ENCODE assay signal across 20 cellular contexts in genomic region chr7:23907012-23907411, GRCh38.
"Had no signal": no experiment of that assay in that cellular context is flagged by ENCODE, and none has a peak within 500 bp of the region (broad histone marks: within the 10 kb centered on the region; RNA-seq: fewer than 3 reads in every experiment).

No MANE protein-coding gene starts in this region.

- DNase-seq: activated CD8-positive, alpha-beta memory T cell treated with anti-CD3 and anti-CD28 coated beads, Interleukin-2, amount 50 U/mL, for 48 hours; activated CD8-positive, alpha-beta T cell treated with anti-CD3 and anti-CD28 coated beads, Interleukin-2, amount 10 ng/mL, durations not matched to agents 7 days and 5 days; activated naive CD8-positive, alpha-beta T cell treated with anti-CD3 and anti-CD28 coated beads, Interleukin-2, amount 10 ng/mL, durations not matched to agents 7 days and 5 days; colonic mucosa; glutamatergic neuron; immature natural killer cell; left colon; naive thymus-derived CD4-positive, alpha-beta T cell; right lobe of liver; spleen; stimulated activated CD4-positive, alpha-beta T cell treated with anti-CD3 and anti-CD28 coated beads, Interleukin-1b, Interleukin-23, amount 100 ng/mL, for 48 hours; stimulated activated naive B cell treated with anti-CD40 and anti-IgM and Interleukin-4, amounts not matched to agents 10 μg/mL and 1 μg/mL and 100 μg/mL, for 72 hours; substantia nigra; T-cell; T1000; transverse colon had no signal

- H3K27ac Mint-ChIP-seq: activated CD8-positive, alpha-beta T cell treated with anti-CD3 and anti-CD28 coated beads, Interleukin-2, amount 10 ng/mL, durations not matched to agents 7 days and 5 days; activated naive CD8-positive, alpha-beta T cell treated with anti-CD3 and anti-CD28 coated beads, Interleukin-2, amount 10 ng/mL, durations not matched to agents 7 days and 5 days; immature natural killer cell; naive thymus-derived CD4-positive, alpha-beta T cell; stimulated activated naive B cell treated with anti-CD40 and anti-IgM and Interleukin-4, amounts not matched to agents 10 μg/mL and 1 μg/mL and 100 μg/mL, for 72 hours; T-cell had no signal

- H3K4me1 Mint-ChIP-seq: activated naive CD8-positive, alpha-beta T cell treated with anti-CD3 and anti-CD28 coated beads, Interleukin-2, amount 10 ng/mL, durations not matched to agents 7 days and 5 days; immature natural killer cell; stimulated activated naive B cell treated with anti-CD40 and anti-IgM and Interleukin-4, amounts not matched to agents 10 μg/mL and 1 μg/mL and 100 μg/mL, for 72 hours; T-cell had no signal

- H3K4me3 ChIP-seq: ascending aorta, colonic mucosa, lung, right lobe of liver, spleen, transverse colon had no signal

- H3K9me3 Mint-ChIP-seq: activated naive CD8-positive, alpha-beta T cell treated with anti-CD3 and anti-CD28 coated beads, Interleukin-2, amount 10 ng/mL, durations not matched to agents 7 days and 5 days; T-cell had no signal

- H3K4me1 ChIP-seq: ascending aorta, colonic mucosa, right lobe of liver, spleen, transverse colon had no signal

- H3K27ac ChIP-seq: ascending aorta, colonic mucosa, neutrophil, right lobe of liver, spleen, transverse colon, VCaP had no signal

- H3K27me3 ChIP-seq: ascending aorta, colonic mucosa, neutrophil, right lobe of liver, transverse colon had no signal

- ATAC-seq: activated CD8-positive, alpha-beta T cell treated with anti-CD3 and anti-CD28 coated beads, Interleukin-2, amount 10 ng/mL, durations not matched to agents 7 days and 5 days; left colon; naive thymus-derived CD4-positive, alpha-beta T cell; right lobe of liver; stimulated activated naive B cell treated with anti-CD40 and anti-IgM and Interleukin-4, amounts not matched to agents 10 μg/mL and 1 μg/mL and 100 μg/mL, for 72 hours; T-cell had no signal

- H3K9me3 ChIP-seq: ascending aorta, colonic mucosa, neutrophil, right lobe of liver, spleen, transverse colon had no signal

- H3K4me3 Mint-ChIP-seq: activated CD8-positive, alpha-beta T cell treated with anti-CD3 and anti-CD28 coated beads, Interleukin-2, amount 10 ng/mL, durations not matched to agents 7 days and 5 days; activated naive CD8-positive, alpha-beta T cell treated with anti-CD3 and anti-CD28 coated beads, Interleukin-2, amount 10 ng/mL, durations not matched to agents 7 days and 5 days; immature natural killer cell; naive thymus-derived CD4-positive, alpha-beta T cell; stimulated activated naive B cell treated with anti-CD40 and anti-IgM and Interleukin-4, amounts not matched to agents 10 μg/mL and 1 μg/mL and 100 μg/mL, for 72 hours; T-cell had no signal

- H3K36me3 Mint-ChIP-seq: activated naive CD8-positive, alpha-beta T cell treated with anti-CD3 and anti-CD28 coated beads, Interleukin-2, amount 10 ng/mL, durations not matched to agents 7 days and 5 days; naive thymus-derived CD4-positive, alpha-beta T cell; stimulated activated naive B cell treated with anti-CD40 and anti-IgM and Interleukin-4, amounts not matched to agents 10 μg/mL and 1 μg/mL and 100 μg/mL, for 72 hours; T-cell had no signal

- H3K36me3 ChIP-seq: ascending aorta, colonic mucosa, neutrophil, right lobe of liver, spleen, transverse colon had no signal
